1 cellular context compared by ENCODE assay signal in the genomic region with DNA sequence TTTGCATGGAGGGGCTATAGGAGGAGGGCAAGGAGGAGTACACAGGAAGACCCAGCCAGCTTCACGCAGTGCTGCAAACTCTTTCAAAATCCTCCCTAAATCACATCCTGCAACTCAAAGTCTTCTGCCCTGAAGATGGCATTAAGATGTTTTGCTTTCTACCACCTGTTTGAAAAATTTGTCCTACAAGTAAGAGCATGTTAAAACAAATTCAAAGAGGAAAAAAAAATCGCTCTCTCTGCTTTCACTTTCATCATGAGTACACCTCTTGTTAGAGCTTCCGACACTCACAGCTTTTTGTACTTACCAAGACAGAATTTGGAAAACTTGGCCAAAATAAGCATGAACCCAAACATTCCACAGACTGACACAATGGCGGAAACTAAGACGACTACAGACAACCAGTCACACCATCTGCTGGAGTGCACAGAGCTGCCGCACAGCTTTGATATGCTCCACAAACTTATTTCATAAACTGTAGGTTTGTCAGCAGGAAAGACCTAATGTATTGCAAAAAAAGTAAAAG.
TF ChIP-seq lines count a peak whose summit lies in the region.

No MANE protein-coding gene starts in this region.

TF ChIP-seq in WTC11, 78 proteins besides CTCF, POLR2A, EP300 and RAD21 (continued from another document):
- TF ChIP-seq, protein P1, sequence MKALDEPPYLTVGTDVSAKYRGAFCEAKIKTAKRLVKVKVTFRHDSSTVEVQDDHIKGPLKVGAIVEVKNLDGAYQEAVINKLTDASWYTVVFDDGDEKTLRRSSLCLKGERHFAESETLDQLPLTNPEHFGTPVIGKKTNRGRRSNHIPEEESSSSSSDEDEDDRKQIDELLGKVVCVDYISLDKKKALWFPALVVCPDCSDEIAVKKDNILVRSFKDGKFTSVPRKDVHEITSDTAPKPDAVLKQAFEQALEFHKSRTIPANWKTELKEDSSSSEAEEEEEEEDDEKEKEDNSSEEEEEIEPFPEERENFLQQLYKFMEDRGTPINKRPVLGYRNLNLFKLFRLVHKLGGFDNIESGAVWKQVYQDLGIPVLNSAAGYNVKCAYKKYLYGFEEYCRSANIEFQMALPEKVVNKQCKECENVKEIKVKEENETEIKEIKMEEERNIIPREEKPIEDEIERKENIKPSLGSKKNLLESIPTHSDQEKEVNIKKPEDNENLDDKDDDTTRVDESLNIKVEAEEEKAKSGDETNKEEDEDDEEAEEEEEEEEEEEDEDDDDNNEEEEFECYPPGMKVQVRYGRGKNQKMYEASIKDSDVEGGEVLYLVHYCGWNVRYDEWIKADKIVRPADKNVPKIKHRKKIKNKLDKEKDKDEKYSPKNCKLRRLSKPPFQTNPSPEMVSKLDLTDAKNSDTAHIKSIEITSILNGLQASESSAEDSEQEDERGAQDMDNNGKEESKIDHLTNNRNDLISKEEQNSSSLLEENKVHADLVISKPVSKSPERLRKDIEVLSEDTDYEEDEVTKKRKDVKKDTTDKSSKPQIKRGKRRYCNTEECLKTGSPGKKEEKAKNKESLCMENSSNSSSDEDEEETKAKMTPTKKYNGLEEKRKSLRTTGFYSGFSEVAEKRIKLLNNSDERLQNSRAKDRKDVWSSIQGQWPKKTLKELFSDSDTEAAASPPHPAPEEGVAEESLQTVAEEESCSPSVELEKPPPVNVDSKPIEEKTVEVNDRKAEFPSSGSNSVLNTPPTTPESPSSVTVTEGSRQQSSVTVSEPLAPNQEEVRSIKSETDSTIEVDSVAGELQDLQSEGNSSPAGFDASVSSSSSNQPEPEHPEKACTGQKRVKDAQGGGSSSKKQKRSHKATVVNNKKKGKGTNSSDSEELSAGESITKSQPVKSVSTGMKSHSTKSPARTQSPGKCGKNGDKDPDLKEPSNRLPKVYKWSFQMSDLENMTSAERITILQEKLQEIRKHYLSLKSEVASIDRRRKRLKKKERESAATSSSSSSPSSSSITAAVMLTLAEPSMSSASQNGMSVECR (CRISPR knock-in tag; IDR thresholded peaks at IDR 0.05; ENCODE audit: borderline replicate concordance), result no peak
- TF ChIP-seq KAT7 (CRISPR knock-in tag; IDR thresholded peaks at IDR 0.05; ENCODE audit: borderline replicate concordance) (no peak), MXD4 (CRISPR knock-in tag; IDR thresholded peaks at IDR 0.05; ENCODE audit: borderline replicate concordance) (no peak)
- TF ChIP-seq, protein P2, sequence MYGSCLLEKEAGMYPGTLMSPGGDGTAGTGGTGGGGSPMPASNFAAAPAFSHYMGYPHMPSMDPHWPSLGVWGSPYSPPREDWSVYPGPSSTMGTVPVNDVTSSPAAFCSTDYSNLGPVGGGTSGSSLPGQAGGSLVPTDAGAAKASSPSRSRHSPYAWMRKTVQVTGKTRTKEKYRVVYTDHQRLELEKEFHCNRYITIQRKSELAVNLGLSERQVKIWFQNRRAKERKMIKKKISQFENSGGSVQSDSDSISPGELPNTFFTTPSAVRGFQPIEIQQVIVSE (CRISPR knock-in tag; IDR thresholded peaks at IDR 0.05; ENCODE audit: borderline replicate concordance), result no peak
- TF ChIP-seq, protein P3, sequence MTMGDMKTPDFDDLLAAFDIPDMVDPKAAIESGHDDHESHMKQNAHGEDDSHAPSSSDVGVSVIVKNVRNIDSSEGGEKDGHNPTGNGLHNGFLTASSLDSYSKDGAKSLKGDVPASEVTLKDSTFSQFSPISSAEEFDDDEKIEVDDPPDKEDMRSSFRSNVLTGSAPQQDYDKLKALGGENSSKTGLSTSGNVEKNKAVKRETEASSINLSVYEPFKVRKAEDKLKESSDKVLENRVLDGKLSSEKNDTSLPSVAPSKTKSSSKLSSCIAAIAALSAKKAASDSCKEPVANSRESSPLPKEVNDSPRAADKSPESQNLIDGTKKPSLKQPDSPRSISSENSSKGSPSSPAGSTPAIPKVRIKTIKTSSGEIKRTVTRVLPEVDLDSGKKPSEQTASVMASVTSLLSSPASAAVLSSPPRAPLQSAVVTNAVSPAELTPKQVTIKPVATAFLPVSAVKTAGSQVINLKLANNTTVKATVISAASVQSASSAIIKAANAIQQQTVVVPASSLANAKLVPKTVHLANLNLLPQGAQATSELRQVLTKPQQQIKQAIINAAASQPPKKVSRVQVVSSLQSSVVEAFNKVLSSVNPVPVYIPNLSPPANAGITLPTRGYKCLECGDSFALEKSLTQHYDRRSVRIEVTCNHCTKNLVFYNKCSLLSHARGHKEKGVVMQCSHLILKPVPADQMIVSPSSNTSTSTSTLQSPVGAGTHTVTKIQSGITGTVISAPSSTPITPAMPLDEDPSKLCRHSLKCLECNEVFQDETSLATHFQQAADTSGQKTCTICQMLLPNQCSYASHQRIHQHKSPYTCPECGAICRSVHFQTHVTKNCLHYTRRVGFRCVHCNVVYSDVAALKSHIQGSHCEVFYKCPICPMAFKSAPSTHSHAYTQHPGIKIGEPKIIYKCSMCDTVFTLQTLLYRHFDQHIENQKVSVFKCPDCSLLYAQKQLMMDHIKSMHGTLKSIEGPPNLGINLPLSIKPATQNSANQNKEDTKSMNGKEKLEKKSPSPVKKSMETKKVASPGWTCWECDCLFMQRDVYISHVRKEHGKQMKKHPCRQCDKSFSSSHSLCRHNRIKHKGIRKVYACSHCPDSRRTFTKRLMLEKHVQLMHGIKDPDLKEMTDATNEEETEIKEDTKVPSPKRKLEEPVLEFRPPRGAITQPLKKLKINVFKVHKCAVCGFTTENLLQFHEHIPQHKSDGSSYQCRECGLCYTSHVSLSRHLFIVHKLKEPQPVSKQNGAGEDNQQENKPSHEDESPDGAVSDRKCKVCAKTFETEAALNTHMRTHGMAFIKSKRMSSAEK (CRISPR knock-in tag; IDR thresholded peaks at IDR 0.05; ENCODE audit: borderline replicate concordance), result no peak
- TF ChIP-seq, protein P4, sequence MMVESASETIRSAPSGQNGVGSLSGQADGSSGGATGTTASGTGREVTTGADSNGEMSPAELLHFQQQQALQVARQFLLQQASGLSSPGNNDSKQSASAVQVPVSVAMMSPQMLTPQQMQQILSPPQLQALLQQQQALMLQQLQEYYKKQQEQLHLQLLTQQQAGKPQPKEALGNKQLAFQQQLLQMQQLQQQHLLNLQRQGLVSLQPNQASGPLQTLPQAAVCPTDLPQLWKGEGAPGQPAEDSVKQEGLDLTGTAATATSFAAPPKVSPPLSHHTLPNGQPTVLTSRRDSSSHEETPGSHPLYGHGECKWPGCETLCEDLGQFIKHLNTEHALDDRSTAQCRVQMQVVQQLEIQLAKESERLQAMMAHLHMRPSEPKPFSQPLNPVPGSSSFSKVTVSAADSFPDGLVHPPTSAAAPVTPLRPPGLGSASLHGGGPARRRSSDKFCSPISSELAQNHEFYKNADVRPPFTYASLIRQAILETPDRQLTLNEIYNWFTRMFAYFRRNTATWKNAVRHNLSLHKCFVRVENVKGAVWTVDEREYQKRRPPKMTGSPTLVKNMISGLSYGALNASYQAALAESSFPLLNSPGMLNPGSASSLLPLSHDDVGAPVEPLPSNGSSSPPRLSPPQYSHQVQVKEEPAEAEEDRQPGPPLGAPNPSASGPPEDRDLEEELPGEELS (CRISPR knock-in tag; IDR thresholded peaks at IDR 0.05), result no peak
